8 cellular contexts compared by ENCODE assay signal in genomic region chr11:614583-615452, GRCh38. TPM values are rescaled to one million over a fixed set of nuclear protein-coding genes. Genes with fewer than 3 reads are reported as not detected.
DNase-seq lines count a peak whose midpoint lies in the region; ATAC-seq and TF ChIP-seq lines count a peak whose summit lies in the region.

No MANE protein-coding gene starts in this region.

- DNase-seq in CD14-positive monocyte (ENCODE audit: low spot score), result peak; percentile 45
- no peak for DNase-seq in immature natural killer cell
- no peak for DNase-seq in NCI-H526 treated with DMSO at 0.1 percent for 48 hours (lab: John Stamatoyannopoulos, UW)
- DNase-seq in NCI-H510A (lab: John Stamatoyannopoulos, UW), result no peak

- peak overlapping the region; percentile 92 to 97 (median 95) for H3K27ac Mint-ChIP-seq in CD14-positive monocyte
- peak overlapping the region; percentile 88 to 96 (median 92) for H3K27ac Mint-ChIP-seq in immature natural killer cell

- no peaks in the 10 kb centered on the region for H3K9me3 ChIP-seq in stomach smooth muscle (ENCODE audit: control insufficient read depth in 2 of 2, low read length in 2 of 2)

- H3K36me3 Mint-ChIP-seq in CD14-positive monocyte (peaks cover 27 to 53% of the 10 kb centered on the region in 2 donors), immature natural killer cell (peaks cover 0 to 7% (median 3%) of the 10 kb centered on the region in 3 donors)

- H3K9me3 Mint-ChIP-seq in CD14-positive monocyte (no peaks in the 10 kb centered on the region), immature natural killer cell (no peaks in the 10 kb centered on the region)

- intact Hi-C loops in CD14-positive monocyte (cut with micrococcal nuclease), result loop anchor here (5.0 kb wide), 1 partner anchor 38 kb away; the partner anchor contains the start of gene PHRF1 (in 2 of the 2)

- H3K4me3 ChIP-seq in stomach smooth muscle (ENCODE audit: low read length in 2 of 2), result peak overlapping the region; percentile 63 to 86

- H3K27me3 Mint-ChIP-seq in CD14-positive monocyte (ENCODE audit: low read depth in 3 of 3), result peaks cover 0 to 1% (median 0%) of the 10 kb centered on the region in 3 donors
- peaks cover 5 to 12% (median 8%) of the 10 kb centered on the region in 3 donors for H3K27me3 Mint-ChIP-seq in immature natural killer cell (ENCODE audit: low read depth in 3 of 3)

- no peak for TF ChIP-seq CTCF in CD14-positive monocyte (IDR thresholded peaks at IDR 0.05)

- H3K27me3 ChIP-seq in stomach smooth muscle (ENCODE audit: control insufficient read depth in 1 of 2, insufficient read depth in 2 of 2, low read length in 2 of 2), result no peaks in the 10 kb centered on the region

- H3K27ac ChIP-seq in angular gyrus (ENCODE audit: low read depth, low read length), result peak overlapping the region; percentile 68
- H3K27ac ChIP-seq in stomach smooth muscle (ENCODE audit: low read length), result peak overlapping the region; percentile 87

- peak; percentile 4 for ATAC-seq in HG03196 (IDR thresholded peaks at IDR 0.05; ENCODE audit: unreplicated experiment)
- no peak for ATAC-seq in HG02938 (IDR thresholded peaks at IDR 0.05; ENCODE audit: unreplicated experiment)

- H3K4me1 ChIP-seq in stomach smooth muscle (ENCODE audit: control insufficient read depth, insufficient read depth, low read length), result peaks cover 11% of the 10 kb centered on the region

- H3K4me3 Mint-ChIP-seq in CD14-positive monocyte (peak overlapping the region; percentile 81 to 91), immature natural killer cell (peak overlapping the region; percentile 90 to 95 (median 93))

- peak overlapping the region; percentile 69 to 87 for H3K9ac ChIP-seq in stomach smooth muscle (ENCODE audit: low read length in 2 of 2)

- peaks cover 16 to 20% of the 10 kb centered on the region in 2 donors for H3K36me3 ChIP-seq in stomach smooth muscle (ENCODE audit: control insufficient read depth in 2 of 2, insufficient read depth in 2 of 2, low read length in 2 of 2)

- H3K4me1 Mint-ChIP-seq in CD14-positive monocyte (peaks cover 26% of the 10 kb centered on the region), immature natural killer cell (peaks cover 15 to 16% of the 10 kb centered on the region in 2 donors)

RNA-seq across cellular contexts. Expression of gene IRF7, which starts 0.9 kb away (rescaled TPM):
- polyA plus RNA-seq in CD14-positive monocyte (10 to 100 TPM; 38.6 to 42.9 TPM), immature natural killer cell (10 to 100 TPM; 36.4 to 62.4 (median 53.9) TPM)

RNA-seq across cellular contexts. Expression of gene CDHR5, which starts 9.9 kb away (rescaled TPM):
- polyA plus RNA-seq in CD14-positive monocyte (under 1 TPM; 0.18 TPM), immature natural killer cell (not detected)

RNA-seq across cellular contexts. Expression of gene SCT, which starts 12.2 kb away (rescaled TPM):
- polyA plus RNA-seq in CD14-positive monocyte (not detected), immature natural killer cell (not detected)

RNA-seq across cellular contexts. Expression of gene DRD4, which starts 22.3 kb away (rescaled TPM):
- polyA plus RNA-seq in CD14-positive monocyte (not detected), immature natural killer cell (not detected)

RNA-seq across cellular contexts. Expression of gene PHRF1, which starts 38.5 kb away (rescaled TPM):
- polyA plus RNA-seq in CD14-positive monocyte (1 to 10 TPM; 1.3 to 3.3 TPM), immature natural killer cell (10 to 100 TPM in 1 of 3 donors, 1 to 10 TPM in 2; 4.0 to 17.5 (median 5.4) TPM)
